ENCODE assay signal across 1 cellular context in genomic region chr16:19757762-19758595, GRCh38.
TF ChIP-seq lines count a peak whose summit lies in the region.

No MANE protein-coding gene starts in this region.

TF ChIP-seq in HepG2, 621 proteins besides CTCF, POLR2A, EP300 and RAD21 (continued from another document and continues in another):
- 0 out of 2 replicates have a peak, but pooled peaks have one; percentile 55 for TF ChIP-seq ZGPAT (CRISPR knock-in tag; IDR thresholded peaks at IDR 0.05)
- TF ChIP-seq ZNF20 (CRISPR knock-in tag; IDR thresholded peaks at IDR 0.05): no peak
- no peak; the same call in 1 of the 2 replicates for TF ChIP-seq ZSCAN29 (CRISPR knock-in tag; conservative IDR thresholded peaks at IDR 0.05)
- TF ChIP-seq ZNF264 (CRISPR knock-in tag; IDR thresholded peaks at IDR 0.05): no peak
- TF ChIP-seq JUNB (CRISPR knock-in tag; IDR thresholded peaks at IDR 0.05; ENCODE audit: borderline replicate concordance): no peak
- TF ChIP-seq PATZ1 (CRISPR knock-in tag; IDR thresholded peaks at IDR 0.05): peak; percentile 39; the same call in 1 of the 2 replicates
- no peak for TF ChIP-seq BORCS8-MEF2B (CRISPR knock-in tag; IDR thresholded peaks at IDR 0.05)
- no peak for TF ChIP-seq ZNF431 (CRISPR knock-in tag; IDR thresholded peaks at IDR 0.05; ENCODE audit: borderline replicate concordance, low read depth)
- no peak for TF ChIP-seq ZNF574 (CRISPR knock-in tag; IDR thresholded peaks at IDR 0.05)
- no peak for TF ChIP-seq SYNCRIP (IDR thresholded peaks at IDR 0.05; ENCODE audit: insufficient read depth, low read depth, low read length)
- no peak; the same call in 1 of the 2 replicates for TF ChIP-seq AHDC1 (CRISPR knock-in tag; IDR thresholded peaks at IDR 0.05; ENCODE audit: borderline replicate concordance)
- TF ChIP-seq ETV6 (CRISPR knock-in tag; conservative IDR thresholded peaks at IDR 0.05): no peak
- TF ChIP-seq RFX3 (CRISPR knock-in tag; IDR thresholded peaks at IDR 0.05): no peak
- no peak for TF ChIP-seq ZNF251 (CRISPR knock-in tag; IDR thresholded peaks at IDR 0.05)
- no peak for TF ChIP-seq MAFF (IDR thresholded peaks at IDR 0.05; ENCODE audit: low read depth, low read length)
- peak; percentile 42; the same call in 1 of the 2 replicates for TF ChIP-seq ETV5 (CRISPR knock-in tag; IDR thresholded peaks at IDR 0.05; ENCODE audit: borderline replicate concordance)
- TF ChIP-seq CSRNP1 (CRISPR knock-in tag; IDR thresholded peaks at IDR 0.05): no peak
- TF ChIP-seq SMARCC2 (IDR thresholded peaks at IDR 0.05): no peak
- no peak for TF ChIP-seq PRDM4 (CRISPR knock-in tag; IDR thresholded peaks at IDR 0.05; ENCODE audit: borderline replicate concordance)
- no peak for TF ChIP-seq JARID2 (CRISPR knock-in tag; IDR thresholded peaks at IDR 0.05; ENCODE audit: insufficient replicate concordance)
- no peak for TF ChIP-seq YY1 (IDR thresholded peaks at IDR 0.05; ENCODE audit: insufficient read depth, insufficient replicate concordance, low read depth, low read length)
- TF ChIP-seq PBX3 (CRISPR knock-in tag; IDR thresholded peaks at IDR 0.05; ENCODE audit: borderline replicate concordance): no peak
- no peak for TF ChIP-seq ZBTB3 (CRISPR knock-in tag; IDR thresholded peaks at IDR 0.05; ENCODE audit: borderline replicate concordance, low read depth)
- peak; percentile 19; the same call in 1 of the 2 replicates for TF ChIP-seq ZNF121 (CRISPR knock-in tag; IDR thresholded peaks at IDR 0.05)
- TF ChIP-seq ZBTB20 (CRISPR knock-in tag; IDR thresholded peaks at IDR 0.05; ENCODE audit: borderline replicate concordance, low read depth): no peak
- TF ChIP-seq MYPOP (CRISPR knock-in tag; IDR thresholded peaks at IDR 0.05): no peak; the same call in 1 of the 2 replicates
- TF ChIP-seq PAWR (CRISPR knock-in tag; IDR thresholded peaks at IDR 0.05; ENCODE audit: borderline replicate concordance): no peak
- no peak for TF ChIP-seq ZNF414 (CRISPR knock-in tag; IDR thresholded peaks at IDR 0.05)
- TF ChIP-seq ZNF329 (CRISPR knock-in tag; IDR thresholded peaks at IDR 0.05; ENCODE audit: low read depth): no peak
- TF ChIP-seq EZH2 (conservative IDR thresholded peaks at IDR 0.05; ENCODE audit: low read depth, low read length): no peak
- no peak for TF ChIP-seq ATF6 (CRISPR knock-in tag; conservative IDR thresholded peaks at IDR 0.05)
- TF ChIP-seq ZFP82 (CRISPR knock-in tag; IDR thresholded peaks at IDR 0.05; ENCODE audit: borderline replicate concordance): no peak
- TF ChIP-seq RXRB (CRISPR knock-in tag; IDR thresholded peaks at IDR 0.05; ENCODE audit: borderline replicate concordance): peak; percentile 41; the same call in 1 of the 2 replicates
- no peak for TF ChIP-seq ATF3 (CRISPR knock-in tag; IDR thresholded peaks at IDR 0.05)
- TF ChIP-seq HES4 (CRISPR knock-in tag; IDR thresholded peaks at IDR 0.05; ENCODE audit: borderline replicate concordance): no peak
- TF ChIP-seq TCF7L2 (IDR thresholded peaks at IDR 0.05; ENCODE audit: low read depth, low read length): no peak
